In the genomic region with DNA sequence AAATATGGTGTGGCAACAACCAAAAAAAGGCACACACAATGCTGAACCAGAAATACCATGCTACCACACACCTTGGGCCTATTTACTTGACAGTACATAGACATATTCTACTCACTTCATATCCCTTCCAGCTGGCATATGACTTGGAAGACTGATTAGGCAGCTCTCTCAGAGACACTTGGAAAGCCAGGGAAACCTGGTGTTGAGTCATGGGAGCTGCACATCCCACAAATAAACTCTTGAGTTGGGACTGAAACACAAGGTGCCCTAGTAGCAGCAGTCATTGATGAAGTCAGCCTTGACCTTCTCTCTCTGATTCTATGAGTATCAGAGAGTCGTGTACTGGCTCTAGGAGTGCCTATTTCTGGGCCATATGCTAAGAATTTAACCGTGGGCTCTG, we compare ENCODE assay signal across 1 cellular context.
TF ChIP-seq lines count a peak whose summit lies in the region.

No MANE protein-coding gene starts in this region.

TF ChIP-seq in GM23338, 12 proteins besides CTCF, POLR2A, EP300 and RAD21 (continued from another document):
- TF ChIP-seq, protein P1, sequence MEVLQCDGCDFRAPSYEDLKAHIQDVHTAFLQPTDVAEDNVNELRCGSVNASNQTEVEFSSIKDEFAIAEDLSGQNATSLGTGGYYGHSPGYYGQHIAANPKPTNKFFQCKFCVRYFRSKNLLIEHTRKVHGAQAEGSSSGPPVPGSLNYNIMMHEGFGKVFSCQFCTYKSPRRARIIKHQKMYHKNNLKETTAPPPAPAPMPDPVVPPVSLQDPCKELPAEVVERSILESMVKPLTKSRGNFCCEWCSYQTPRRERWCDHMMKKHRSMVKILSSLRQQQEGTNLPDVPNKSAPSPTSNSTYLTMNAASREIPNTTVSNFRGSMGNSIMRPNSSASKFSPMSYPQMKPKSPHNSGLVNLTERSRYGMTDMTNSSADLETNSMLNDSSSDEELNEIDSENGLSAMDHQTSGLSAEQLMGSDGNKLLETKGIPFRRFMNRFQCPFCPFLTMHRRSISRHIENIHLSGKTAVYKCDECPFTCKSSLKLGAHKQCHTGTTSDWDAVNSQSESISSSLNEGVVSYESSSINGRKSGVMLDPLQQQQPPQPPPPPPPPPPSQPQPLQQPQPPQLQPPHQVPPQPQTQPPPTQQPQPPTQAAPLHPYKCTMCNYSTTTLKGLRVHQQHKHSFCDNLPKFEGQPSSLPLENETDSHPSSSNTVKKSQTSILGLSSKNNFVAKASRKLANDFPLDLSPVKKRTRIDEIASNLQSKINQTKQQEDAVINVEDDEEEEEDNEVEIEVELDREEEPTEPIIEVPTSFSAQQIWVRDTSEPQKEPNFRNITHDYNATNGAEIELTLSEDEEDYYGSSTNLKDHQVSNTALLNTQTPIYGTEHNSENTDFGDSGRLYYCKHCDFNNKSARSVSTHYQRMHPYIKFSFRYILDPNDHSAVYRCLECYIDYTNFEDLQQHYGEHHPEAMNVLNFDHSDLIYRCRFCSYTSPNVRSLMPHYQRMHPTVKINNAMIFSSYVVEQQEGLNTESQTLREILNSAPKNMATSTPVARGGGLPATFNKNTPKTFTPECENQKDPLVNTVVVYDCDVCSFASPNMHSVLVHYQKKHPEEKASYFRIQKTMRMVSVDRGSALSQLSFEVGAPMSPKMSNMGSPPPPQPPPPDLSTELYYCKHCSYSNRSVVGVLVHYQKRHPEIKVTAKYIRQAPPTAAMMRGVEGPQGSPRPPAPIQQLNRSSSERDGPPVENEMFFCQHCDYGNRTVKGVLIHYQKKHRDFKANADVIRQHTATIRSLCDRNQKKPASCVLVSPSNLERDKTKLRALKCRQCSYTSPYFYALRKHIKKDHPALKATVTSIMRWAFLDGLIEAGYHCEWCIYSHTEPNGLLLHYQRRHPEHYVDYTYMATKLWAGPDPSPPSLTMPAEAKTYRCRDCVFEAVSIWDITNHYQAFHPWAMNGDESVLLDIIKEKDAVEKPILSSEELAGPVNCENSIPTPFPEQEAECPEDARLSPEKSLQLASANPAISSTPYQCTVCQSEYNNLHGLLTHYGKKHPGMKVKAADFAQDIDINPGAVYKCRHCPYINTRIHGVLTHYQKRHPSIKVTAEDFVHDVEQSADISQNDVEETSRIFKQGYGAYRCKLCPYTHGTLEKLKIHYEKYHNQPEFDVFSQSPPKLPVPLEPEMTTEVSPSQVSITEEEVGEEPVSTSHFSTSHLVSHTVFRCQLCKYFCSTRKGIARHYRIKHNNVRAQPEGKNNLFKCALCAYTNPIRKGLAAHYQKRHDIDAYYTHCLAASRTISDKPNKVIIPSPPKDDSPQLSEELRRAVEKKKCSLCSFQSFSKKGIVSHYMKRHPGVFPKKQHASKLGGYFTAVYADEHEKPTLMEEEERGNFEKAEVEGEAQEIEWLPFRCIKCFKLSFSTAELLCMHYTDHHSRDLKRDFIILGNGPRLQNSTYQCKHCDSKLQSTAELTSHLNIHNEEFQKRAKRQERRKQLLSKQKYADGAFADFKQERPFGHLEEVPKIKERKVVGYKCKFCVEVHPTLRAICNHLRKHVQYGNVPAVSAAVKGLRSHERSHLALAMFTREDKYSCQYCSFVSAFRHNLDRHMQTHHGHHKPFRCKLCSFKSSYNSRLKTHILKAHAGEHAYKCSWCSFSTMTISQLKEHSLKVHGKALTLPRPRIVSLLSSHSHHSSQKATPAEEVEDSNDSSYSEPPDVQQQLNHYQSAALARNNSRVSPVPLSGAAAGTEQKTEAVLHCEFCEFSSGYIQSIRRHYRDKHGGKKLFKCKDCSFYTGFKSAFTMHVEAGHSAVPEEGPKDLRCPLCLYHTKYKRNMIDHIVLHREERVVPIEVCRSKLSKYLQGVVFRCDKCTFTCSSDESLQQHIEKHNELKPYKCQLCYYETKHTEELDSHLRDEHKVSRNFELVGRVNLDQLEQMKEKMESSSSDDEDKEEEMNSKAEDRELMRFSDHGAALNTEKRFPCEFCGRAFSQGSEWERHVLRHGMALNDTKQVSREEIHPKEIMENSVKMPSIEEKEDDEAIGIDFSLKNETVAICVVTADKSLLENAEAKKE (CRISPR knock-in tag; IDR thresholded peaks at IDR 0.05) = no peak
- TF ChIP-seq JUNB (IDR thresholded peaks at IDR 0.05; ENCODE audit: unreplicated experiment) (no peak), EZH2phosphoT487 (IDR thresholded peaks at IDR 0.05; ENCODE audit: unreplicated experiment) (no peak), ZNF114 (CRISPR knock-in tag; IDR thresholded peaks at IDR 0.05) (no peak), CREB1 (CRISPR knock-in tag; IDR thresholded peaks at IDR 0.05; ENCODE audit: low read depth) (no peak), EZH2 (IDR thresholded peaks at IDR 0.05; ENCODE audit: low read depth, unreplicated experiment) (no peak), STAT1 (IDR thresholded peaks at IDR 0.05; ENCODE audit: unreplicated experiment) (no peak), POLR2AphosphoS5 (IDR thresholded peaks at IDR 0.05; ENCODE audit: low read depth) (no peak)
- TF ChIP-seq, protein P2, sequence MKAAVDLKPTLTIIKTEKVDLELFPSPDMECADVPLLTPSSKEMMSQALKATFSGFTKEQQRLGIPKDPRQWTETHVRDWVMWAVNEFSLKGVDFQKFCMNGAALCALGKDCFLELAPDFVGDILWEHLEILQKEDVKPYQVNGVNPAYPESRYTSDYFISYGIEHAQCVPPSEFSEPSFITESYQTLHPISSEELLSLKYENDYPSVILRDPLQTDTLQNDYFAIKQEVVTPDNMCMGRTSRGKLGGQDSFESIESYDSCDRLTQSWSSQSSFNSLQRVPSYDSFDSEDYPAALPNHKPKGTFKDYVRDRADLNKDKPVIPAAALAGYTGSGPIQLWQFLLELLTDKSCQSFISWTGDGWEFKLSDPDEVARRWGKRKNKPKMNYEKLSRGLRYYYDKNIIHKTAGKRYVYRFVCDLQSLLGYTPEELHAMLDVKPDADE (IDR thresholded peaks at IDR 0.05) = no peak
